9 cellular contexts compared by ENCODE assay signal in genomic region chr1:27001570-27002360, GRCh38.
DNase-seq lines count a peak whose midpoint lies in the region.
"Had no signal": no experiment of that assay in that cellular context is flagged by ENCODE, and none has a peak within 500 bp of the region (broad histone marks: within the 10 kb centered on the region; RNA-seq: fewer than 3 reads in every experiment).

No MANE protein-coding gene starts in this region.

- peak; percentile 56 for DNase-seq in EH (ENCODE audit: low read depth)
- DNase-seq in SIG-M5 (lab: John Stamatoyannopoulos, UW): peak; percentile 79
- DNase-seq in globus pallidus (ENCODE audit: low spot score): peak; percentile 67
- peak in 6 of 10 donors; percentile 37 to 87 (median 46) for DNase-seq in posterior cingulate gyrus
- DNase-seq in NCI-H345 (lab: John Stamatoyannopoulos, UW): no peak
- DNase-seq in NCI-H128 (lab: John Stamatoyannopoulos, UW; ENCODE audit: unreplicated experiment): no peak
- no peak for DNase-seq in NCI-H2107 (lab: John Stamatoyannopoulos, UW)
- no peak for DNase-seq in activated gamma-delta T cell treated with Interleukin-2 at 50 U/mL for 16 hours
- DNase-seq: NCI-H446 treated with DMSO at 0.1 percent for 48 hours had no signal

- intact Hi-C loops in posterior cingulate gyrus (cut with DNase I): no loop called here

Comparison
In these comparisons a context has a peak if more than half of its experiments do, and no peak if none do; other contexts are left out.
1. DNase-seq: peak in EH (single experiment), SIG-M5 (single experiment), globus pallidus (single experiment) and posterior cingulate gyrus (6 of 10); none in NCI-H345 (single experiment), NCI-H128 (single experiment), NCI-H2107 (single experiment) and activated gamma-delta T cell treated with Interleukin-2 at 50 U/mL for 16 hours (single experiment).